ENCODE assay signal across 8 cellular contexts in genomic region chr13:109840201-109840892, GRCh38. TPM values are rescaled to one million over a fixed set of nuclear protein-coding genes. Genes with fewer than 3 reads are reported as not detected.
DNase-seq lines count a peak whose midpoint lies in the region; ATAC-seq and TF ChIP-seq lines count a peak whose summit lies in the region.

No MANE protein-coding gene starts in this region.

- peaks cover 11% of the 10 kb centered on the region for H3K4me1 Mint-ChIP-seq in activated T-cell treated with anti-CD3 and anti-CD28 coated beads, Interleukin-2, amount 50 U/mL, for 24 hours (ENCODE audit: low read depth)

- H3K27me3 Mint-ChIP-seq in activated T-cell treated with anti-CD3 and anti-CD28 coated beads, Interleukin-2, amount 50 U/mL, for 24 hours: peaks cover 57% of the 10 kb centered on the region

- no peak overlapping the region for H3K9ac ChIP-seq in DND-41 (ENCODE audit: low read depth, low read length)

- intact Hi-C loops in thyroid gland (cut with DNase I): no loop called here

- H3K27me3 ChIP-seq in DND-41 (ENCODE audit: insufficient read depth, low read length, poor library complexity): no peaks in the 10 kb centered on the region
- H3K27me3 ChIP-seq in thyroid gland: no peaks in the 10 kb centered on the region

- H2AFZ ChIP-seq in DND-41 (ENCODE audit: low read depth, low read length): no peak overlapping the region

- ATAC-seq in DND-41 (ENCODE audit: insufficient read depth, low read depth): peak; percentile 75
- ATAC-seq in HG03378 (IDR thresholded peaks at IDR 0.05; ENCODE audit: unreplicated experiment): peak; percentile 56

- no peak overlapping the region for H3K4me2 ChIP-seq in DND-41 (ENCODE audit: insufficient read depth, low read length)

- H3K4me3 Mint-ChIP-seq in activated T-cell treated with anti-CD3 and anti-CD28 coated beads, Interleukin-2, amount 50 U/mL, for 24 hours: peak overlapping the region; percentile 34

- peak overlapping the region; percentile 51; the same call in 1 of the 2 replicates for H3K27ac ChIP-seq in DND-41 (ENCODE audit: low read length)
- no peak overlapping the region for H3K27ac ChIP-seq in thyroid gland

- WGBS in thyroid gland, 2 donors: 74 to 77% methylated on average over 9 of the region's 9 CpGs

- TF ChIP-seq CTCF in DND-41 (IDR thresholded peaks at IDR 0.05; ENCODE audit: borderline replicate concordance, extremely low read depth, low read length, poor library complexity, severe bottlenecking) (no peak), thyroid gland (IDR thresholded peaks at IDR 0.05) (no peak)

- TF ChIP-seq POLR2A in thyroid gland (IDR thresholded peaks at IDR 0.05): no peak

- H3K36me3 Mint-ChIP-seq in activated T-cell treated with anti-CD3 and anti-CD28 coated beads, Interleukin-2, amount 50 U/mL, for 24 hours (ENCODE audit: low read depth): no peaks in the 10 kb centered on the region

- H3K79me2 ChIP-seq in DND-41 (ENCODE audit: insufficient read depth, low read length): no peaks in the 10 kb centered on the region

- H3K36me3 ChIP-seq in DND-41 (ENCODE audit: insufficient read depth, low read length) (no peaks in the 10 kb centered on the region), thyroid gland (no peaks in the 10 kb centered on the region)

- no peaks in the 10 kb centered on the region for H4K20me1 ChIP-seq in DND-41 (ENCODE audit: insufficient read depth, low read length)

- H3K4me3 ChIP-seq in DND-41 (ENCODE audit: low read depth in 1 of 2, low read length in 2 of 2) (no peak overlapping the region), thyroid gland (replicated peaks in 1 of 3) (no peak overlapping the region)

- peak overlapping the region; percentile 76 for H3K27ac Mint-ChIP-seq in activated T-cell treated with anti-CD3 and anti-CD28 coated beads, Interleukin-2, amount 50 U/mL, for 24 hours

- H3K4me1 ChIP-seq in DND-41 (ENCODE audit: insufficient read depth, low read length) (peaks cover 19% of the 10 kb centered on the region), thyroid gland (peaks cover 0 to 4% of the 10 kb centered on the region in 2 donors)

- peak; percentile 28 for DNase-seq in DND-41
- no peak for DNase-seq in activated T-cell treated with anti-CD3 and anti-CD28 coated beads, Interleukin-2, amount 50 U/mL, for 24 hours
- peak; percentile 60 for DNase-seq in non-pigmented ciliary epithelial cell (ENCODE audit: low read depth)
- no peak for DNase-seq in SK-N-DZ (ENCODE audit: low spot score)
- DNase-seq in thyroid gland: no peak
- DNase-seq in GM19238 (ENCODE audit: insufficient read length, low spot score): no peak
- DNase-seq in NCI-H2107 treated with DMSO at 0.1 percent for 48 hours (lab: John Stamatoyannopoulos, UW; ENCODE audit: unreplicated experiment): no peak

- H3K9me3 ChIP-seq in DND-41 (ENCODE audit: insufficient read depth, low read length, severe bottlenecking): no peaks in the 10 kb centered on the region
- H3K9me3 ChIP-seq in thyroid gland: no peaks in the 10 kb centered on the region

- H3K9me3 Mint-ChIP-seq in activated T-cell treated with anti-CD3 and anti-CD28 coated beads, Interleukin-2, amount 50 U/mL, for 24 hours: no peaks in the 10 kb centered on the region

RNA-seq across cellular contexts. Expression of gene IRS2, which starts 54.0 kb away (rescaled TPM):
- polyA plus RNA-seq in SK-N-DZ (2014; cell fraction: cytosol; rRNA removed): 3.4 and 4.6 TPM in 2 replicates
- polyA plus RNA-seq in SK-N-DZ (2014; cell fraction: nucleus; rRNA removed): 1.9 and 2.5 TPM in 2 replicates
- total RNA-seq in thyroid gland: 10 to 100 TPM; 12.9 to 29.1 (median 17.6) TPM

Comparison
In these comparisons a context has a peak if more than half of its experiments do, and no peak if none do; other contexts are left out.
1. DNase-seq: peak in DND-41 (single experiment) and non-pigmented ciliary epithelial cell (single experiment); none in activated T-cell treated with anti-CD3 and anti-CD28 coated beads, Interleukin-2, amount 50 U/mL, for 24 hours (single experiment), SK-N-DZ (single experiment), thyroid gland (0 of 2), GM19238 (single experiment) and NCI-H2107 treated with DMSO at 0.1 percent for 48 hours (single experiment).